2 cellular contexts compared by ENCODE assay signal in the genomic region with DNA sequence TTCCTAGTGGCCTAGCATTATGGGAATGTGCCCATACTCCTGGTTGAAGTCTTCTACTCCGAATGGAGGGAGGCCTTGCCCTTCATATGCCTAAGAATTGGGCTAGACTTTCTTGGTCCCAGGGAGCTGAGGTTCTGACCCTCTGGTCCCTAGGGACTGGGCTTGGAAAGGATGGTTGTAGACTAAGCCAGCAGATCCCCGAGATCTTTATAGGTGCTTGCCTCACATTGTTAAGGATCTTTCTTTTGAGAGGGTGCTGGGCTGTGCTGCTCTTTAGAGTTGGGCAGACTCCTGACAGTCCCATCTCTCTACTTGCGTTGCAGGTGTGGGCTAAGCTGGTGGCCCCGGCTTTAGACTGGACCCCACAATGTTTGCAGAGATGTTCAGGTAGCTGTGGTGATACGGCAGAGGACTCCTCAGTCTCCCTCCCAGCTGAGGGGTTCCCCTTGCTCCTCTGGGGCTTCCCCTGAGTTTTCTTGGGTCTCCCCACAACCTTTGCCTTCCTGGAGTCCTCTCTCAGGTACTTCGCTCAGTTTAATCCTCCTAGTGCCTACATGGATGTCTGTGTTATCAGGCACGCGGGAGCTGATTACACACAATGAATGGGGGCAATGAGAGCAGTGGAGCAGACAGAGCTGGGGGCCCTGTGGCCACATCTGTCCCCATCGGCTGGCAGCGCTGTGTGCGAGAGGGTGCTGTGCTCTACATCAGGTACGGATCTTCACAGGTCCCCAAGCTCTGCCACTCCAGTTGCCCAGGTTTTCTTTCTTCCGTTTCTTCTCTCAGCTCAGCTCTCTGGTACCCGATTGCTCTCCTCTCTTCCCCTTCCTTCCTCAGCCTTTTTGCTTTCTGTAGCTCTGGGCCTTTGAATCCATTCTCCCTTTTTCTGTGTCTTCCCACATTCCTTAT.
TF ChIP-seq lines count a peak whose summit lies in the region.

No MANE protein-coding gene starts in this region.

TF ChIP-seq in A549, 52 proteins besides CTCF, POLR2A, EP300 and RAD21:
- TF ChIP-seq KDM1A (IDR thresholded peaks at IDR 0.05; ENCODE audit: low read depth) (no peak), CHD2 (IDR thresholded peaks at IDR 0.05; ENCODE audit: low read length, partially characterized antibody) (no peak), MAZ (IDR thresholded peaks at IDR 0.05; ENCODE audit: borderline replicate concordance, low read depth, low read length) (no peak), ZC3H11A (IDR thresholded peaks at IDR 0.05) (no peak), NPAS2 (CRISPR knock-in tag; IDR thresholded peaks at IDR 0.05; ENCODE audit: borderline replicate concordance) (no peak), SREBF2 (IDR thresholded peaks at IDR 0.05) (no peak), MAFK (IDR thresholded peaks at IDR 0.05; ENCODE audit: partially characterized antibody) (no peak), ZNF302 (CRISPR knock-in tag; IDR thresholded peaks at IDR 0.05) (no peak), JUN (IDR thresholded peaks at IDR 0.05) (no peak)
- TF ChIP-seq, protein P1, sequence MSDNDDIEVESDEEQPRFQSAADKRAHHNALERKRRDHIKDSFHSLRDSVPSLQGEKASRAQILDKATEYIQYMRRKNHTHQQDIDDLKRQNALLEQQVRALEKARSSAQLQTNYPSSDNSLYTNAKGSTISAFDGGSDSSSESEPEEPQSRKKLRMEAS (IDR thresholded peaks at IDR 0.05) = no peak
TF ChIP-seq in A549: peak in this region for 0.

TF ChIP-seq in IMR-90, 13 proteins besides CTCF, POLR2A, EP300 and RAD21:
- TF ChIP-seq BHLHE40 (IDR thresholded peaks at IDR 0.05; ENCODE audit: low read depth, low read length) (no peak), MAZ (IDR thresholded peaks at IDR 0.05; ENCODE audit: borderline replicate concordance, low read depth, low read length) (no peak), MAFK (IDR thresholded peaks at IDR 0.05; ENCODE audit: low read depth, low read length) (no peak), RCOR1 (IDR thresholded peaks at IDR 0.05; ENCODE audit: insufficient replicate concordance, low read length) (no peak), CHD1 (IDR thresholded peaks at IDR 0.05; ENCODE audit: low read depth, low read length) (no peak)
- TF ChIP-seq, protein P2, sequence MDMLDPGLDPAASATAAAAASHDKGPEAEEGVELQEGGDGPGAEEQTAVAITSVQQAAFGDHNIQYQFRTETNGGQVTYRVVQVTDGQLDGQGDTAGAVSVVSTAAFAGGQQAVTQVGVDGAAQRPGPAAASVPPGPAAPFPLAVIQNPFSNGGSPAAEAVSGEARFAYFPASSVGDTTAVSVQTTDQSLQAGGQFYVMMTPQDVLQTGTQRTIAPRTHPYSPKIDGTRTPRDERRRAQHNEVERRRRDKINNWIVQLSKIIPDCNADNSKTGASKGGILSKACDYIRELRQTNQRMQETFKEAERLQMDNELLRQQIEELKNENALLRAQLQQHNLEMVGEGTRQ (IDR thresholded peaks at IDR 0.05; ENCODE audit: low read depth, low read length) = no peak
